1 cellular context compared by ENCODE assay signal in the genomic region with DNA sequence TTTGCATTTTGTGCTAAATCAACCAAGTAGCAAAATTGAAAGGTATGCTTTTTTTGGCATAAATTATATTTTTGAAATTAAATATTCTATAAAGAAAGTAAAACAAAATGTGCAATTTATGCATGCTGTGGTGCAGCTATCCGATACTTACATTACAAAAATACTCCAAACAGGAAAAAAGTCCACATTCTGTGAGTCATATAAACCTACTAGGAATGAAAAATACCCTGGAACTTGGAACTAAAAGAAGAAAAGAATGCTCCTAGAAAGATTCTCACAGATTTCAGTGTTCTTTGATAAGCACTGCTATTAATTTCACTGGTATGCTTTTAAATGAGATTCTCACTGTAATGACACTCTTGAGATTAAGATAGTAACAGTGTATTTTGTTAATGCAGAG.
TF ChIP-seq lines count a peak whose summit lies in the region.

No MANE protein-coding gene starts in this region.

TF ChIP-seq in SK-N-SH treated with all-trans-retinoic acid at 6 μM for 48 hours, 23 proteins besides CTCF, POLR2A, EP300 and RAD21 (continued from another document):
- TF ChIP-seq OSR1 (CRISPR knock-in tag; IDR thresholded peaks at IDR 0.05) (no peak), TOX (CRISPR knock-in tag; IDR thresholded peaks at IDR 0.05; ENCODE audit: borderline replicate concordance) (no peak), ARNTL (CRISPR knock-in tag; IDR thresholded peaks at IDR 0.05; ENCODE audit: borderline replicate concordance, low read depth) (no peak)
- TF ChIP-seq, protein P1, sequence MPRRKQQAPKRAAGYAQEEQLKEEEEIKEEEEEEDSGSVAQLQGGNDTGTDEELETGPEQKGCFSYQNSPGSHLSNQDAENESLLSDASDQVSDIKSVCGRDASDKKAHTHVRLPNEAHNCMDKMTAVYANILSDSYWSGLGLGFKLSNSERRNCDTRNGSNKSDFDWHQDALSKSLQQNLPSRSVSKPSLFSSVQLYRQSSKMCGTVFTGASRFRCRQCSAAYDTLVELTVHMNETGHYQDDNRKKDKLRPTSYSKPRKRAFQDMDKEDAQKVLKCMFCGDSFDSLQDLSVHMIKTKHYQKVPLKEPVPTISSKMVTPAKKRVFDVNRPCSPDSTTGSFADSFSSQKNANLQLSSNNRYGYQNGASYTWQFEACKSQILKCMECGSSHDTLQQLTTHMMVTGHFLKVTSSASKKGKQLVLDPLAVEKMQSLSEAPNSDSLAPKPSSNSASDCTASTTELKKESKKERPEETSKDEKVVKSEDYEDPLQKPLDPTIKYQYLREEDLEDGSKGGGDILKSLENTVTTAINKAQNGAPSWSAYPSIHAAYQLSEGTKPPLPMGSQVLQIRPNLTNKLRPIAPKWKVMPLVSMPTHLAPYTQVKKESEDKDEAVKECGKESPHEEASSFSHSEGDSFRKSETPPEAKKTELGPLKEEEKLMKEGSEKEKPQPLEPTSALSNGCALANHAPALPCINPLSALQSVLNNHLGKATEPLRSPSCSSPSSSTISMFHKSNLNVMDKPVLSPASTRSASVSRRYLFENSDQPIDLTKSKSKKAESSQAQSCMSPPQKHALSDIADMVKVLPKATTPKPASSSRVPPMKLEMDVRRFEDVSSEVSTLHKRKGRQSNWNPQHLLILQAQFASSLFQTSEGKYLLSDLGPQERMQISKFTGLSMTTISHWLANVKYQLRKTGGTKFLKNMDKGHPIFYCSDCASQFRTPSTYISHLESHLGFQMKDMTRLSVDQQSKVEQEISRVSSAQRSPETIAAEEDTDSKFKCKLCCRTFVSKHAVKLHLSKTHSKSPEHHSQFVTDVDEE (CRISPR knock-in tag; IDR thresholded peaks at IDR 0.05), result no peak
